ENCODE assay signal across 23 cellular contexts in the genomic region with DNA sequence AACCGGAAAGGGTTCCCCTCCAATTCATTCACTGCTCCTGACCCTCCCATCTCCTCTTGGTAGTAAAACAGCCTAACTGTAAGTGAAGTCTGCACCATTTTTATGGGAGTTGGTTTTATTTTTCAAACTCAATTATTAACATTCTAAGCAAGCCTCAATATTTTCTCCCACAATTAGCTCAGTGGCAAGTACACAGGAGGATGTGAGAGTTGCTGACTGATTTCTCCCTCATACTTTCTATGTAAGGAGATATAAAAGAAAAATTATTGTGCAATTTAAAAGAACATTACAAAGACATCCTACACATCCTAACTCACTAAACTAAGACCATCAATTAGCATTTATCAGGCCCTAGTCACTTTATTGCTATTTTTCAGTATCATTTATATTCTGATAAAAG.
DNase-seq lines count a peak whose midpoint lies in the region; ATAC-seq, FAIRE-seq and TF ChIP-seq lines count a peak whose summit lies in the region.
"Had no signal": no experiment of that assay in that cellular context is flagged by ENCODE, and none has a peak within 500 bp of the region (broad histone marks: within the 10 kb centered on the region; RNA-seq: fewer than 3 reads in every experiment).

No MANE protein-coding gene starts in this region.

- peak overlapping the region; percentile 58 for H3K4me2 ChIP-seq in OCI-LY3 (ENCODE audit: low read length)
- H3K4me2 ChIP-seq: BLaER1 treated with 17β-estradiol and CSF1 and Interleukin-3, amounts not matched to agents 10 nM and 100 nM; GM23338 had no signal

- H4K20me1 ChIP-seq in OCI-LY3 (ENCODE audit: insufficient read depth, low read length): peaks cover 4% of the 10 kb centered on the region; the same call in 1 of the 2 replicates

- FAIRE-seq in GM19239 (lab: Jason Lieb, UNC): peak; percentile 63
- FAIRE-seq: H54, HTR-8/SVneo had no signal

- H3K36me3 ChIP-seq in OCI-LY3 (replicated peaks; ENCODE audit: low read depth, low read length) (peaks cover 15% of the 10 kb centered on the region), MG63 (no peaks in the 10 kb centered on the region), uterus (no peaks in the 10 kb centered on the region)

- no peak for TF ChIP-seq POLR2A in uterus (IDR thresholded peaks at IDR 0.05)

- ATAC-seq in stimulated activated naive B cell treated with anti-CD40 and anti-IgM and Interleukin-4, amounts not matched to agents 10 μg/mL and 1 μg/mL and 100 μg/mL, for 72 hours (replicated peaks): peak; percentile 62 to 67
- ATAC-seq: GM23338, HCT116 had no signal

- H3K9ac ChIP-seq in OCI-LY3 (ENCODE audit: low read length): no peak overlapping the region
- H3K9ac ChIP-seq: BLaER1 treated with 17β-estradiol and CSF1 and Interleukin-3, amounts not matched to agents 10 nM and 100 nM had no signal

- H3K27ac ChIP-seq in OCI-LY3 (ENCODE audit: low read length): peak overlapping the region; percentile 19; the same call in 1 of the 2 replicates
- H3K27ac ChIP-seq in uterus: peak overlapping the region in 1 of 2 donors; percentile 40
- H3K27ac ChIP-seq: BLaER1 treated with 17β-estradiol and CSF1 and Interleukin-3, amounts not matched to agents 10 nM and 100 nM had no signal

- H3K27me3 Mint-ChIP-seq in stimulated activated naive B cell treated with anti-CD40 and anti-IgM and Interleukin-4, amounts not matched to agents 10 μg/mL and 1 μg/mL and 100 μg/mL, for 72 hours: no peaks in the 10 kb centered on the region
- H3K27me3 Mint-ChIP-seq: B cell; CD8-positive, alpha-beta memory T cell; IgD-negative memory B cell had no signal

- H3K79me2 ChIP-seq in OCI-LY3 (ENCODE audit: low read length): peaks cover 4% of the 10 kb centered on the region; the same call in 1 of the 2 replicates

- H3K9me3 Mint-ChIP-seq in stimulated activated naive B cell treated with anti-CD40 and anti-IgM and Interleukin-4, amounts not matched to agents 10 μg/mL and 1 μg/mL and 100 μg/mL, for 72 hours: no peaks in the 10 kb centered on the region
- H3K9me3 Mint-ChIP-seq: CD8-positive, alpha-beta memory T cell; GM23338; HFFc6; IgD-negative memory B cell had no signal

- H3K4me3 Mint-ChIP-seq in stimulated activated naive B cell treated with anti-CD40 and anti-IgM and Interleukin-4, amounts not matched to agents 10 μg/mL and 1 μg/mL and 100 μg/mL, for 72 hours: no peak overlapping the region
- H3K4me3 Mint-ChIP-seq: B cell; CD8-positive, alpha-beta memory T cell; GM23338; HFFc6; IgD-negative memory B cell had no signal

- H3K9me3 ChIP-seq in OCI-LY3 (ENCODE audit: insufficient read depth, low read length): no peaks in the 10 kb centered on the region
- no peaks in the 10 kb centered on the region for H3K9me3 ChIP-seq in MG63
- H3K9me3 ChIP-seq in uterus: no peaks in the 10 kb centered on the region
- H3K9me3 ChIP-seq: BLaER1 treated with 17β-estradiol and CSF1 and Interleukin-3, amounts not matched to agents 10 nM and 100 nM had no signal

- intact Hi-C loops in uterus (cut with DNase I; ENCODE audit: low total_unique reads): no loop called here

- TF ChIP-seq CTCF in GM12865 (IDR thresholded peaks at IDR 0.05; ENCODE audit: insufficient read depth, low read depth, low read length, missing control alignments) (no peak), OCI-LY3 (IDR thresholded peaks at IDR 0.05; ENCODE audit: low read depth, low read length) (no peak), uterus (IDR thresholded peaks at IDR 0.05) (no peak)

- no peak overlapping the region for H3K27ac Mint-ChIP-seq in stimulated activated naive B cell treated with anti-CD40 and anti-IgM and Interleukin-4, amounts not matched to agents 10 μg/mL and 1 μg/mL and 100 μg/mL, for 72 hours
- H3K27ac Mint-ChIP-seq: B cell; CD8-positive, alpha-beta memory T cell; GM23338; HFFc6; IgD-negative memory B cell had no signal

- H3K4me1 ChIP-seq in OCI-LY3 (ENCODE audit: low read length): peaks cover 18% of the 10 kb centered on the region
- no peaks in the 10 kb centered on the region for H3K4me1 ChIP-seq in uterus
- H3K4me1 ChIP-seq: BLaER1 treated with 17β-estradiol and CSF1 and Interleukin-3, amounts not matched to agents 10 nM and 100 nM had no signal

- H3K4me3 ChIP-seq in GM12865 (ENCODE audit: low read depth, low read length) (no peak overlapping the region), OCI-LY3 (ENCODE audit: low read length) (peak overlapping the region; percentile 5), MG63 (no peak overlapping the region), uterus (no peak overlapping the region)
- H3K4me3 ChIP-seq: BLaER1 treated with 17β-estradiol and CSF1 and Interleukin-3, amounts not matched to agents 10 nM and 100 nM; GM23338 had no signal

- H2AFZ ChIP-seq in OCI-LY3 (ENCODE audit: low read depth, low read length): no peak overlapping the region
- H2AFZ ChIP-seq: GM23338 had no signal

- DNase-seq in GM12865 (ENCODE audit: low read depth) (peak; percentile 1), GM19239 (ENCODE audit: insufficient read length, low spot score) (no peak), MG63 (no peak), KBM-7 (no peak), uterus (no peak)
- no peak for DNase-seq in stimulated activated naive B cell treated with anti-CD40 and anti-IgM and Interleukin-4, amounts not matched to agents 10 μg/mL and 1 μg/mL and 100 μg/mL, for 72 hours
- DNase-seq: CD8-positive, alpha-beta memory T cell; COR-L47; DMS 273 treated with DMSO at 0.1 percent for 48 hours; DMS53; DND-41; EL; HFFc6; Kasumi-1; KG1 had no signal

- H3K4me1 Mint-ChIP-seq in stimulated activated naive B cell treated with anti-CD40 and anti-IgM and Interleukin-4, amounts not matched to agents 10 μg/mL and 1 μg/mL and 100 μg/mL, for 72 hours: peaks cover 0 to 6% of the 10 kb centered on the region in 2 donors
- H3K4me1 Mint-ChIP-seq: B cell, GM23338, IgD-negative memory B cell had no signal

- peaks cover 18 to 22% of the 10 kb centered on the region in 2 donors for H3K36me3 Mint-ChIP-seq in stimulated activated naive B cell treated with anti-CD40 and anti-IgM and Interleukin-4, amounts not matched to agents 10 μg/mL and 1 μg/mL and 100 μg/mL, for 72 hours

- in situ Hi-C loops in KBM-7 (cut with MboI; ENCODE audit: low pct_unique_long_range_greater_than_20kb, low sequenced_read_pairs): no loop called here

- H3K27me3 ChIP-seq in OCI-LY3 (ENCODE audit: low read depth, low read length) (no peaks in the 10 kb centered on the region), MG63 (no peaks in the 10 kb centered on the region), uterus (no peaks in the 10 kb centered on the region)
- H3K27me3 ChIP-seq: BLaER1 treated with 17β-estradiol and CSF1 and Interleukin-3, amounts not matched to agents 10 nM and 100 nM had no signal
